Comparison of ENCODE assay signal across 17 cellular contexts in genomic region chr18:13835202-13835601, GRCh38. TPM values are rescaled to one million over a fixed set of nuclear protein-coding genes. Genes with fewer than 3 reads are reported as not detected.
DNase-seq lines count a peak whose midpoint lies in the region; ATAC-seq, FAIRE-seq and TF ChIP-seq lines count a peak whose summit lies in the region.
"Had no signal": no experiment of that assay in that cellular context is flagged by ENCODE, and none has a peak within 500 bp of the region (broad histone marks: within the 10 kb centered on the region; RNA-seq: fewer than 3 reads in every experiment).

No MANE protein-coding gene starts in this region.

- H4K5ac ChIP-seq in mesendoderm (ENCODE audit: low read length), result no peak overlapping the region

- H3K27me3 ChIP-seq in DND-41 (ENCODE audit: insufficient read depth, low read length, poor library complexity) (no peaks in the 10 kb centered on the region), mesendoderm (ENCODE audit: insufficient read depth, low read length, poor library complexity) (no peaks in the 10 kb centered on the region)
- H3K27me3 ChIP-seq: BLaER1 had no signal

- no peak overlapping the region for H3K4me3 ChIP-seq in DND-41 (ENCODE audit: low read depth in 1 of 2, low read length in 2 of 2)
- H3K4me3 ChIP-seq in NB4 (ENCODE audit: low read depth, low read length), result no peak overlapping the region
- no peak overlapping the region for H3K4me3 ChIP-seq in mesendoderm (ENCODE audit: low read length)
- H3K4me3 ChIP-seq: BLaER1, HAP-1 had no signal

- H2AFZ ChIP-seq in DND-41 (ENCODE audit: low read depth, low read length), result no peak overlapping the region

- H3K9ac ChIP-seq in DND-41 (ENCODE audit: low read depth, low read length) (no peak overlapping the region), mesendoderm (ENCODE audit: low read length) (no peak overlapping the region)
- H3K9ac ChIP-seq: BLaER1 had no signal

- H3K4me1 ChIP-seq in DND-41 (ENCODE audit: insufficient read depth, low read length), result peaks cover 36% of the 10 kb centered on the region
- no peaks in the 10 kb centered on the region for H3K4me1 ChIP-seq in mesendoderm (ENCODE audit: control insufficient read depth, low read depth, low read length)
- H3K4me1 ChIP-seq: BLaER1, HAP-1 had no signal

- no peak overlapping the region for H3K4ac ChIP-seq in mesendoderm (ENCODE audit: low read depth, low read length)

- H3K56ac ChIP-seq in mesendoderm (ENCODE audit: low read length), result peak overlapping the region; percentile 25

- no peak overlapping the region for H2BK15ac ChIP-seq in mesendoderm (replicated peaks; ENCODE audit: low read depth)

- H2BK120ac ChIP-seq in mesendoderm (ENCODE audit: low read depth, low read length), result no peak overlapping the region

- no CpG with 5 or more reads among the region's 6 CpGs for WGBS in mesendoderm (ENCODE audit: extremely low coverage, insufficient coverage, low lambda C conversion rate)

- H3K36me3 ChIP-seq in DND-41 (ENCODE audit: insufficient read depth, low read length), result no peaks in the 10 kb centered on the region
- H3K36me3 ChIP-seq in mesendoderm (ENCODE audit: control insufficient read depth, insufficient read depth, low read length), result no peaks in the 10 kb centered on the region
- H3K36me3 ChIP-seq: BLaER1, HAP-1 had no signal

- H2BK5ac ChIP-seq in mesendoderm (ENCODE audit: low read length), result no peak overlapping the region

- H3K79me1 ChIP-seq in mesendoderm (ENCODE audit: low read length), result no peaks in the 10 kb centered on the region

- H3K18ac ChIP-seq in mesendoderm (ENCODE audit: low read length), result no peak overlapping the region

- H4K20me1 ChIP-seq in DND-41 (ENCODE audit: insufficient read depth, low read length), result no peaks in the 10 kb centered on the region
- H4K20me1 ChIP-seq: BLaER1 had no signal

- H3K79me2 ChIP-seq in DND-41 (ENCODE audit: insufficient read depth, low read length) (no peaks in the 10 kb centered on the region), mesendoderm (ENCODE audit: control insufficient read depth, insufficient read depth, low read length) (no peaks in the 10 kb centered on the region)

- no peak for TF ChIP-seq POLR2A in NB4 (IDR thresholded peaks at IDR 0.05; ENCODE audit: extremely low read depth, insufficient read length)

- H3K4me2 ChIP-seq in DND-41 (ENCODE audit: insufficient read depth, low read length) (no peak overlapping the region), mesendoderm (ENCODE audit: low read length) (no peak overlapping the region)
- H3K4me2 ChIP-seq: BLaER1 had no signal

- no peaks in the 10 kb centered on the region for H3K9me3 ChIP-seq in DND-41 (ENCODE audit: insufficient read depth, low read length, severe bottlenecking)
- H3K9me3 ChIP-seq: HAP-1 had no signal

- TF ChIP-seq CTCF in DND-41 (IDR thresholded peaks at IDR 0.05; ENCODE audit: borderline replicate concordance, extremely low read depth, low read length, poor library complexity, severe bottlenecking) (no peak), NB4 (IDR thresholded peaks at IDR 0.05; ENCODE audit: low read depth, low read length) (no peak)

- H3K23ac ChIP-seq in mesendoderm (ENCODE audit: low read length), result no peak overlapping the region

- H2AK5ac ChIP-seq in mesendoderm (ENCODE audit: low read length), result no peak overlapping the region

- no peak overlapping the region for H4K8ac ChIP-seq in mesendoderm (ENCODE audit: low read depth, low read length)

- peak; percentile 70 for DNase-seq in DND-41
- peak; percentile 8 for DNase-seq in NB4 (ENCODE audit: low read depth)
- no peak for DNase-seq in mesendoderm
- no peak for DNase-seq in urothelium cell line (ENCODE audit: low spot score)
- DNase-seq: 8988T; CD4-positive, alpha-beta memory T cell; DMS79 treated with DMSO at 0.1 percent for 48 hours; EL had no signal

- ATAC-seq in DND-41 (ENCODE audit: insufficient read depth, low read depth) (peak; percentile 55), HG03432 (IDR thresholded peaks at IDR 0.05; ENCODE audit: unreplicated experiment) (no peak), HG02588 (IDR thresholded peaks at IDR 0.05; ENCODE audit: unreplicated experiment) (no peak), HG03108 (IDR thresholded peaks at IDR 0.05; ENCODE audit: unreplicated experiment) (no peak)

- H3K27ac ChIP-seq in DND-41 (ENCODE audit: low read length), result peak overlapping the region; percentile 10; the same call in 1 of the 2 replicates
- H3K27ac ChIP-seq in mesendoderm (ENCODE audit: low read depth, low read length), result no peak overlapping the region
- H3K27ac ChIP-seq: BLaER1 had no signal

- peak; percentile 93 for FAIRE-seq in urothelium cell line (lab: Jason Lieb, UNC)
- FAIRE-seq: G401.6, GM12891, GM19239 had no signal

RNA-seq across cellular contexts. Expression of gene MC5R, which starts 11.3 kb away (rescaled TPM):
- 0.11 TPM for polyA plus RNA-seq in mesendoderm (2013, experiment 1 of 2)
- polyA plus RNA-seq in mesendoderm (2013, experiment 2 of 2), result 0.08 TPM
- polyA plus RNA-seq: AG04450; CD4-positive, alpha-beta memory T cell had no signal

Comparison
In these comparisons a context has a peak if more than half of its experiments do, and no peak if none do; other contexts are left out.
1. DNase-seq: peak in DND-41 (single experiment) and NB4 (single experiment); none in mesendoderm (single experiment) and urothelium cell line (single experiment).